1 cellular context compared by ENCODE assay signal in the genomic region with DNA sequence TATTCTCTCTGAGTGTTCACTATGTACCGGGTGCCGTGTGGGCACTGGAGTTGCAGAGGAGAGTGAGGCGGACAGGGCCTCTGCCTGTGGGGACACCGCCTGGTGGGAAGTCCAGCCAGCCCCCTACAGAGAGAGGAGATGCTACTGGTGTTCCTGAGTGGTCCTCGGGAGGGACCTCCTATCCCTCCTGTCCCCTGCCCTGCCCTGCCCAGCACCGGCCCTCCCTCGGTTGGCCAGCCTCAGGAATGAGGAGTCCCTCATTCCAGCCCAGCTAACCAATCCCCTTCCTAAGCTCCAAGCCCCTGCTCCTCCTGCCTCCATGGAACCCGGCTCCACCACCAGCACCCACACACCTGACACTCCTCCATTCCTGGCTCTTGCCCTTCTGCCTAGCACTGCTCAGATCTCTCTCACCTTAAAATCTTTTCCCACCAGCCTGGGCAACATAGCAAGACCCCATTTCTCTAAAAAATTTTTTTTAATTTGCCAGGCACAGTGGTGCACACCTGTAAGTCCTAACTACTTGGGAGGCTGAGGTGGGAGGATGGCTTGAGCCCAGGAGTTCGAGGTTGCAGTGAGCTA.
TF ChIP-seq lines count a peak whose summit lies in the region.

No MANE protein-coding gene starts in this region.

TF ChIP-seq in HepG2, 621 proteins besides CTCF, POLR2A, EP300 and RAD21 (continued from another document and continues in another):
- TF ChIP-seq USF2 (IDR thresholded peaks at IDR 0.05; ENCODE audit: low read depth, low read length) (no peak), USF2 (CRISPR knock-in tag; IDR thresholded peaks at IDR 0.05; ENCODE audit: borderline replicate concordance) (no peak), ZNF530 (CRISPR knock-in tag; IDR thresholded peaks at IDR 0.05; ENCODE audit: low read depth) (no peak), U2AF1 (optimal IDR thresholded peaks at IDR 0.05; ENCODE audit: low read depth, low read length) (no peak), ISX (CRISPR knock-in tag; conservative IDR thresholded peaks at IDR 0.05) (no peak), SOX13 (IDR thresholded peaks at IDR 0.05) (no peak), SOX13 (CRISPR knock-in tag; conservative IDR thresholded peaks at IDR 0.05 in 1 of 2, IDR thresholded peaks at IDR 0.05 in 1 of 2) (0 out of 4 replicates have a peak, but pooled peaks of 1 of the 2 experiments have one; percentile 5), ZNF263 (CRISPR knock-in tag; IDR thresholded peaks at IDR 0.05) (peak; percentile 40; the same call in 1 of the 2 replicates), POLR2G (IDR thresholded peaks at IDR 0.05; ENCODE audit: low read depth, low read length) (peak; percentile 48; the same call in 1 of the 2 replicates), MTF2 (CRISPR knock-in tag; IDR thresholded peaks at IDR 0.05; ENCODE audit: borderline replicate concordance) (0 out of 2 replicates have a peak, but pooled peaks have one; percentile 33), KLF11 (CRISPR knock-in tag; IDR thresholded peaks at IDR 0.05) (0 out of 2 replicates have a peak, but pooled peaks have one; percentile 27), SKI (IDR thresholded peaks at IDR 0.05; ENCODE audit: partially characterized antibody) (no peak), ZNF350 (CRISPR knock-in tag; IDR thresholded peaks at IDR 0.05; ENCODE audit: borderline replicate concordance, low read depth) (no peak), ZNF503 (CRISPR knock-in tag; IDR thresholded peaks at IDR 0.05) (no peak), GABPB1 (CRISPR knock-in tag; IDR thresholded peaks at IDR 0.05) (peak; percentile 20; the same call in 1 of the 2 replicates), KDM3A (CRISPR knock-in tag; IDR thresholded peaks at IDR 0.05; ENCODE audit: low read depth) (no peak), NR2F2 (IDR thresholded peaks at IDR 0.05; ENCODE audit: borderline replicate concordance, low read depth) (no peak), ZNF24 (IDR thresholded peaks at IDR 0.05) (no peak), MZF1 (CRISPR knock-in tag; IDR thresholded peaks at IDR 0.05; ENCODE audit: borderline replicate concordance) (no peak), ZBTB38 (CRISPR knock-in tag; IDR thresholded peaks at IDR 0.05) (peak; percentile 52), ZNF34 (CRISPR knock-in tag; IDR thresholded peaks at IDR 0.05; ENCODE audit: borderline replicate concordance) (no peak), ZNF747 (CRISPR knock-in tag; IDR thresholded peaks at IDR 0.05; ENCODE audit: borderline replicate concordance) (no peak), SMAD1 (CRISPR knock-in tag; IDR thresholded peaks at IDR 0.05; ENCODE audit: borderline replicate concordance, low read depth) (no peak), ZNF44 (CRISPR knock-in tag; IDR thresholded peaks at IDR 0.05) (no peak), ZNF484 (CRISPR knock-in tag; IDR thresholded peaks at IDR 0.05; ENCODE audit: borderline replicate concordance, low read depth) (no peak), ZBTB1 (CRISPR knock-in tag; IDR thresholded peaks at IDR 0.05; ENCODE audit: borderline replicate concordance) (no peak), ZNF543 (CRISPR knock-in tag; IDR thresholded peaks at IDR 0.05) (no peak), SRF (IDR thresholded peaks at IDR 0.05; ENCODE audit: low read depth, low read length) (no peak), ZNF674 (CRISPR knock-in tag; IDR thresholded peaks at IDR 0.05; ENCODE audit: low read depth) (no peak), MXD4 (CRISPR knock-in tag; IDR thresholded peaks at IDR 0.05) (0 out of 2 replicates have a peak, but pooled peaks have one; percentile 7), ZNF784 (CRISPR knock-in tag; IDR thresholded peaks at IDR 0.05; ENCODE audit: borderline replicate concordance) (no peak), ZNF703 (CRISPR knock-in tag; IDR thresholded peaks at IDR 0.05; ENCODE audit: borderline replicate concordance) (no peak), CERS6 (CRISPR knock-in tag; IDR thresholded peaks at IDR 0.05) (no peak), MIER2 (CRISPR knock-in tag; IDR thresholded peaks at IDR 0.05) (no peak), ZSCAN22 (CRISPR knock-in tag; IDR thresholded peaks at IDR 0.05) (no peak), CSRNP2 (CRISPR knock-in tag; conservative IDR thresholded peaks at IDR 0.05; ENCODE audit: low read depth) (no peak), ZFP90 (CRISPR knock-in tag; IDR thresholded peaks at IDR 0.05; ENCODE audit: borderline replicate concordance) (no peak), ZNF761 (CRISPR knock-in tag; conservative IDR thresholded peaks at IDR 0.05) (no peak), ZNF605 (CRISPR knock-in tag; IDR thresholded peaks at IDR 0.05) (0 out of 2 replicates have a peak, but pooled peaks have one; percentile 12), ZFX (CRISPR knock-in tag; IDR thresholded peaks at IDR 0.05; ENCODE audit: low read depth) (no peak)
- TF ChIP-seq, protein P1, sequence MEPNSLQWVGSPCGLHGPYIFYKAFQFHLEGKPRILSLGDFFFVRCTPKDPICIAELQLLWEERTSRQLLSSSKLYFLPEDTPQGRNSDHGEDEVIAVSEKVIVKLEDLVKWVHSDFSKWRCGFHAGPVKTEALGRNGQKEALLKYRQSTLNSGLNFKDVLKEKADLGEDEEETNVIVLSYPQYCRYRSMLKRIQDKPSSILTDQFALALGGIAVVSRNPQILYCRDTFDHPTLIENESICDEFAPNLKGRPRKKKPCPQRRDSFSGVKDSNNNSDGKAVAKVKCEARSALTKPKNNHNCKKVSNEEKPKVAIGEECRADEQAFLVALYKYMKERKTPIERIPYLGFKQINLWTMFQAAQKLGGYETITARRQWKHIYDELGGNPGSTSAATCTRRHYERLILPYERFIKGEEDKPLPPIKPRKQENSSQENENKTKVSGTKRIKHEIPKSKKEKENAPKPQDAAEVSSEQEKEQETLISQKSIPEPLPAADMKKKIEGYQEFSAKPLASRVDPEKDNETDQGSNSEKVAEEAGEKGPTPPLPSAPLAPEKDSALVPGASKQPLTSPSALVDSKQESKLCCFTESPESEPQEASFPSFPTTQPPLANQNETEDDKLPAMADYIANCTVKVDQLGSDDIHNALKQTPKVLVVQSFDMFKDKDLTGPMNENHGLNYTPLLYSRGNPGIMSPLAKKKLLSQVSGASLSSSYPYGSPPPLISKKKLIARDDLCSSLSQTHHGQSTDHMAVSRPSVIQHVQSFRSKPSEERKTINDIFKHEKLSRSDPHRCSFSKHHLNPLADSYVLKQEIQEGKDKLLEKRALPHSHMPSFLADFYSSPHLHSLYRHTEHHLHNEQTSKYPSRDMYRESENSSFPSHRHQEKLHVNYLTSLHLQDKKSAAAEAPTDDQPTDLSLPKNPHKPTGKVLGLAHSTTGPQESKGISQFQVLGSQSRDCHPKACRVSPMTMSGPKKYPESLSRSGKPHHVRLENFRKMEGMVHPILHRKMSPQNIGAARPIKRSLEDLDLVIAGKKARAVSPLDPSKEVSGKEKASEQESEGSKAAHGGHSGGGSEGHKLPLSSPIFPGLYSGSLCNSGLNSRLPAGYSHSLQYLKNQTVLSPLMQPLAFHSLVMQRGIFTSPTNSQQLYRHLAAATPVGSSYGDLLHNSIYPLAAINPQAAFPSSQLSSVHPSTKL (CRISPR knock-in tag; IDR thresholded peaks at IDR 0.05), result no peak
- TF ChIP-seq, protein P2, sequence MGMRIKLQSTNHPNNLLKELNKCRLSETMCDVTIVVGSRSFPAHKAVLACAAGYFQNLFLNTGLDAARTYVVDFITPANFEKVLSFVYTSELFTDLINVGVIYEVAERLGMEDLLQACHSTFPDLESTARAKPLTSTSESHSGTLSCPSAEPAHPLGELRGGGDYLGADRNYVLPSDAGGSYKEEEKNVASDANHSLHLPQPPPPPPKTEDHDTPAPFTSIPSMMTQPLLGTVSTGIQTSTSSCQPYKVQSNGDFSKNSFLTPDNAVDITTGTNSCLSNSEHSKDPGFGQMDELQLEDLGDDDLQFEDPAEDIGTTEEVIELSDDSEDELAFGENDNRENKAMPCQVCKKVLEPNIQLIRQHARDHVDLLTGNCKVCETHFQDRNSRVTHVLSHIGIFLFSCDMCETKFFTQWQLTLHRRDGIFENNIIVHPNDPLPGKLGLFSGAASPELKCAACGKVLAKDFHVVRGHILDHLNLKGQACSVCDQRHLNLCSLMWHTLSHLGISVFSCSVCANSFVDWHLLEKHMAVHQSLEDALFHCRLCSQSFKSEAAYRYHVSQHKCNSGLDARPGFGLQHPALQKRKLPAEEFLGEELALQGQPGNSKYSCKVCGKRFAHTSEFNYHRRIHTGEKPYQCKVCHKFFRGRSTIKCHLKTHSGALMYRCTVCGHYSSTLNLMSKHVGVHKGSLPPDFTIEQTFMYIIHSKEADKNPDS (CRISPR knock-in tag; IDR thresholded peaks at IDR 0.05), result no peak; the same call in 1 of the 2 replicates
- TF ChIP-seq, protein P3, sequence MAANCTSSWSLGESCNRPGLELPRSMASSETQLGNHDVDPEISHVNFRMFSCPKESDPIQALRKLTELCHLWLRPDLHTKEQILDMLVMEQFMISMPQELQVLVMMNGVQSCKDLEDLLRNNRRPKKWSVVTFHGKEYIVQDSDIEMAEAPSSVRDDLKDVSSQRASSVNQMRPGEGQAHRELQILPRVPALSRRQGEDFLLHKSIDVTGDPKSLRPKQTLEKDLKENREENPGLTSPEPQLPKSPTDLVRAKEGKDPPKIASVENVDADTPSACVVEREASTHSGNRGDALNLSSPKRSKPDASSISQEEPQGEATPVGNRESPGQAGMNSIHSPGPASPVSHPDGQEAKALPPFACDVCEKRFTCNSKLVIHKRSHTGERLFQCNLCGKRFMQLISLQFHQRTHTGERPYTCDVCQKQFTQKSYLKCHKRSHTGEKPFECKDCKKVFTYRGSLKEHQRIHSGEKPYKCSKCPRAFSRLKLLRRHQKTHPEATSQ (CRISPR knock-in tag; IDR thresholded peaks at IDR 0.05; ENCODE audit: borderline replicate concordance), result no peak
- TF ChIP-seq, protein P4, sequence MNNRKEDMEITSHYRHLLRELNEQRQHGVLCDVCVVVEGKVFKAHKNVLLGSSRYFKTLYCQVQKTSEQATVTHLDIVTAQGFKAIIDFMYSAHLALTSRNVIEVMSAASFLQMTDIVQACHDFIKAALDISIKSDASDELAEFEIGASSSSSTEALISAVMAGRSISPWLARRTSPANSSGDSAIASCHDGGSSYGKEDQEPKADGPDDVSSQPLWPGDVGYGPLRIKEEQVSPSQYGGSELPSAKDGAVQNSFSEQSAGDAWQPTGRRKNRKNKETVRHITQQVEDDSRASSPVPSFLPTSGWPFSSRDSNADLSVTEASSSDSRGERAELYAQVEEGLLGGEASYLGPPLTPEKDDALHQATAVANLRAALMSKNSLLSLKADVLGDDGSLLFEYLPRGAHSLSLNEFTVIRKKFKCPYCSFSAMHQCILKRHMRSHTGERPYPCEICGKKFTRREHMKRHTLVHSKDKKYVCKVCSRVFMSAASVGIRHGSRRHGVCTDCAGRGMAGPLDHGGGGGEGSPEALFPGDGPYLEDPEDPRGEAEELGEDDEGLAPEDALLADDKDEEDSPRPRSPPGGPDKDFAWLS (CRISPR knock-in tag; IDR thresholded peaks at IDR 0.05; ENCODE audit: borderline replicate concordance), result no peak
